29 cellular contexts compared by ENCODE assay signal in genomic region chr11:78884761-78885160, GRCh38.
"Had no signal": no experiment of that assay in that cellular context is flagged by ENCODE, and none has a peak within 500 bp of the region (broad histone marks: within the 10 kb centered on the region; RNA-seq: fewer than 3 reads in every experiment).

No MANE protein-coding gene starts in this region.

- H3K4me3 Mint-ChIP-seq: dendritic cell treated with granulocyte-macrophage colony-stimulating factor and Interleukin-4, amounts not matched to agents 40 ng/mL and 50 ng/mL, for 4 days; effector memory CD8-positive, alpha-beta T cell; endodermal cell had no signal

- H3K27me3 ChIP-seq: colonic mucosa, dorsolateral prefrontal cortex, esophagus muscularis mucosa, esophagus squamous epithelium, foreskin keratinocyte, gastrocnemius medialis, gastroesophageal sphincter, heart left ventricle had no signal

- H3K36me3 ChIP-seq: colonic mucosa, gastrocnemius medialis, gastroesophageal sphincter, heart left ventricle, heart right ventricle had no signal

- FAIRE-seq: colon, endometrium, endothelial cell of umbilical vein, frontal cortex had no signal

- H3K4me1 Mint-ChIP-seq: endodermal cell had no signal

- ATAC-seq: effector memory CD8-positive, alpha-beta T cell; esophagus mucosa; foreskin keratinocyte; gastrocnemius medialis; gastroesophageal sphincter; heart left ventricle; heart right ventricle had no signal

- DNase-seq: colonic mucosa; cortex of kidney; dermis blood vessel endothelial cell; dorsolateral prefrontal cortex; effector CD4-positive, alpha-beta T cell; effector CD8-positive, alpha-beta T cell; effector memory CD4-positive, alpha-beta T cell; effector memory CD8-positive, alpha-beta T cell; endodermal cell; erythroblast; esophagus squamous epithelium; foreskin fibroblast; foreskin keratinocyte; foreskin melanocyte; gastrocnemius medialis; glutamatergic neuron; head of caudate nucleus; heart left ventricle; heart right ventricle had no signal

- H3K27ac ChIP-seq: colonic mucosa, coronary artery, dorsolateral prefrontal cortex, epithelial cell of prostate, esophagus muscularis mucosa, esophagus squamous epithelium, foreskin keratinocyte, gastrocnemius medialis, gastroesophageal sphincter, heart left ventricle, heart right ventricle had no signal

- H3K4me1 ChIP-seq: colonic mucosa, esophagus squamous epithelium, foreskin keratinocyte, gastrocnemius medialis, gastroesophageal sphincter had no signal

- H3K9me3 ChIP-seq: colonic mucosa, esophagus muscularis mucosa, esophagus squamous epithelium, gastrocnemius medialis, gastroesophageal sphincter, heart left ventricle, heart right ventricle had no signal

- H3K27ac Mint-ChIP-seq: dendritic cell treated with granulocyte-macrophage colony-stimulating factor and Interleukin-4, amounts not matched to agents 40 ng/mL and 50 ng/mL, for 4 days; effector memory CD8-positive, alpha-beta T cell; endodermal cell had no signal

- H3K4me3 ChIP-seq: colonic mucosa, coronary artery, dorsolateral prefrontal cortex, esophagus muscularis mucosa, esophagus squamous epithelium, gastrocnemius medialis, gastroesophageal sphincter, heart left ventricle, heart right ventricle had no signal
